Comparison of ENCODE assay signal across 27 cellular contexts in genomic region chr2:153169567-153169966, GRCh38.
"Had no signal": no experiment of that assay in that cellular context is flagged by ENCODE, and none has a peak within 500 bp of the region (broad histone marks: within the 10 kb centered on the region; RNA-seq: fewer than 3 reads in every experiment).

No MANE protein-coding gene starts in this region.

- H3K4me2 ChIP-seq: PC-9 had no signal

- H3K9me3 ChIP-seq: adrenal gland, breast epithelium, MG63 had no signal

- H3K4me1 ChIP-seq: breast epithelium had no signal

- H3K27ac ChIP-seq: adrenal gland, breast epithelium, PC-9, VCaP had no signal

- DNase-seq: activated CD4-positive, alpha-beta memory T cell treated with anti-CD3 and anti-CD28 coated beads, Interleukin-2, amount 10 ng/mL, durations not matched to agents 7 days and 5 days; activated CD4-positive, alpha-beta T cell treated with anti-CD3 and anti-CD28 coated beads, Interleukin-2, amount 10 ng/mL, durations not matched to agents 7 days and 5 days; activated CD4-positive, CD25-positive, alpha-beta regulatory T cell; activated CD8-positive, alpha-beta memory T cell treated with anti-CD3 and anti-CD28 coated beads, Interleukin-2, amount 50 U/mL, for 4 hours; activated gamma-delta T cell treated with Interleukin-2 at 50 U/mL for 16 hours; activated naive CD4-positive, alpha-beta T cell treated with anti-CD3 and anti-CD28 coated beads, Interleukin-2, amount 50 U/mL, for 16 hours; activated naive CD8-positive, alpha-beta T cell treated with anti-CD3 and anti-CD28 coated beads, Interleukin-2, amount 10 ng/mL, durations not matched to agents 7 days and 5 days; activated T-cell treated with anti-CD3 and anti-CD28 coated beads, Interleukin-2, amount 50 U/mL, for 72 hours; adrenal gland; aorta; caudate nucleus; MG63; MV-4-11; NCI-H1092 treated with DMSO at 0.1 percent for 48 hours; NCI-H1436 treated with DMSO at 0.1 percent for 48 hours; NCI-H1930; NCI-H2171; NCI-H2227 treated with DMSO at 0.1 percent for 48 hours; NCI-H446 treated with DMSO at 0.1 percent for 48 hours; NCI-H524 treated with DMSO at 0.1 percent for 48 hours; PC-9; SIG-M5; T-cell; T-helper 2 cell; T1000 had no signal

- H3K4me3 ChIP-seq: adrenal gland, breast epithelium, MG63, PC-9 had no signal

- H2AFZ ChIP-seq: PC-9 had no signal

- H3K27me3 ChIP-seq: adrenal gland, breast epithelium, MG63 had no signal

- H3K36me3 ChIP-seq: adrenal gland, breast epithelium, MG63 had no signal
